ENCODE assay signal across 8 cellular contexts in the genomic region with DNA sequence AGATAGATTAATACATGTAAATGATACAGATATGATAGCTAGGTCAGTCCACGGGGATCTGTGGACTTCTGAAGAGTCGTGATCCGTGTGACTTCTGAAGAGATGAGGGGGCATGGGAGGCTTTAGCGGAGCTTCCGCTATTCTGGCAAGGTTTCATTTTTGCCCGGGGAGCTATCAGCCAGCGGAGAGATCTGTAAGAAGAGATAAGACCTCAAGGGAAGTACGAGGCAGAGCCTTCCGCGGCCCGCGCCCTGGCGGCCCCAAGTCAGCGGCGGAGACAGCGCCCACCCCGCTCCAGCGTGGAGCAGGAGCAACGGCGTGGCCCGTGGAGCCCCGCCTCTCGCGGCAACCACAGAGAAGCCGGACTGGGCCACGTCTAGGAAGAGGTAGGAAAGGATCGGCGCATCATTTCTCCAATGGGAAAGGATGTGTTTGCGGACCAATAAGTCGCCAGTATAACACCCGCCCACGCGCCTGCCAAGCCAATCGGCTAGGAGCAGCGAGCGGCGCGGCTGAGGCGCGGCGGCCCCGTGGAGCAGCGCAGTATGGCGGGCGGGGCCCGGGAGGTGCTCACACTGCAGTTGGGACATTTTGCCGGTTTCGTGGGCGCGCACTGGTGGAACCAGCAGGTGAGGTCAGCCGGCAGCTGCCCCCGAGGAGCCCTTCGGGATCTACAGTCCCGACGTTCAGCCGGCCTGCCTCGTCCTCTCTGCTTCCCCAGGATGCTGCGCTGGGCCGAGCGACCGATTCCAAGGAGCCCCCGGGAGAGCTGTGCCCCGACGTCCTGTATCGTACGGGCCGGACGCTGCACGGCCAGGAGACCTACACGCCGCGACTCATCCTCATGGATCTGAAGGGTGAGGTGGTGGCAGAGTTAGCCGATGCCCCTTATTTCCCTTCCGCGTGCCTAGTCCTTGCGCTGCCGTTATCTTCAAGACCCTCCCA. TPM values are rescaled to one million over a fixed set of nuclear protein-coding genes. Genes with fewer than 3 reads are reported as not detected.
DNase-seq lines count a peak whose midpoint lies in the region; ATAC-seq and TF ChIP-seq lines count a peak whose summit lies in the region.
"Not testable (repeated sequence)": the region's sequence is repeated elsewhere in the genome, so short reads cannot be mapped to it uniquely, and the experiment has no call there.

No MANE protein-coding gene starts in this region.

- H3K27me3 ChIP-seq in CD4-positive, alpha-beta memory T cell (ENCODE audit: insufficient read depth, low read length); lower lobe of right lung (ENCODE audit: low read depth): not testable (repeated sequence)

- peak; percentile 88 to 97 (median 89) for DNase-seq in CD4-positive, alpha-beta memory T cell
- DNase-seq in HK-2 (ENCODE audit: unreplicated experiment): peak; percentile 95
- peak; percentile 94 for DNase-seq in NCI-H82 treated with DMSO at 0.1 percent for 48 hours (lab: John Stamatoyannopoulos, UW; ENCODE audit: unreplicated experiment)
- DNase-seq in activated CD4-positive, alpha-beta memory T cell treated with anti-CD3 and anti-CD28 coated beads, Interleukin-2, amount 10 ng/mL, durations not matched to agents 7 days and 5 days: peak; percentile 93
- peak; percentile 93 for DNase-seq in ecto neural progenitor cell (ENCODE audit: low spot score)
- DNase-seq in lower lobe of right lung: peak; percentile 99
- DNase-seq in stimulated activated CD4-positive, alpha-beta T cell treated with anti-CD3 and anti-CD28 coated beads, TNF-alpha, amount 100 ng/mL, for 1 hour (ENCODE audit: low read depth in 3 of 3, low spot score in 1 of 3): peak; percentile 74 to 96 (median 74)

- ATAC-seq in GM19455 (IDR thresholded peaks at IDR 0.05; ENCODE audit: unreplicated experiment): peak; percentile 90
- ATAC-seq in lower lobe of right lung: peak; percentile 98 to 99

- POLR2A ChIA-PET in CD4-positive, alpha-beta memory T cell (lab: Charles Lee; ENCODE audit: partially characterized antibody): interaction anchor here (0.6 to 1.5 kb wide), 8 partner anchors 10 to 501 kb away, joined by 3 to 9 read pairs (median 3); a partner anchor contains a TSS
- POLR2A ChIA-PET in activated CD4-positive, alpha-beta memory T cell treated with anti-CD3 and anti-CD28 coated beads, Interleukin-2, amount 10 ng/mL, durations not matched to agents 7 days and 5 days (lab: Charles Lee): interaction anchor here (0.6 to 1.4 kb wide), 7 partner anchors 9 to 537 kb away, joined by 3 to 8 read pairs (median 3); a partner anchor contains a TSS

- intact Hi-C loops in CD4-positive, alpha-beta memory T cell (cut with micrococcal nuclease); lower lobe of right lung (cut with DNase I): not testable (repeated sequence)

- H3K9me3 Mint-ChIP-seq in CD4-positive, alpha-beta memory T cell; activated CD4-positive, alpha-beta memory T cell treated with anti-CD3 and anti-CD28 coated beads, Interleukin-2, amount 10 ng/mL, durations not matched to agents 7 days and 5 days: not testable (repeated sequence)

- CTCF ChIA-PET in CD4-positive, alpha-beta memory T cell (lab: Charles Lee; ENCODE audit: partially characterized antibody): interaction anchor here (1.0 to 1.7 kb wide), 4 partner anchors 16 to 108 kb away, joined by 3 to 4 read pairs (median 3); no protein-coding TSS in a partner anchor
- CTCF ChIA-PET in activated CD4-positive, alpha-beta memory T cell treated with anti-CD3 and anti-CD28 coated beads, Interleukin-2, amount 10 ng/mL, durations not matched to agents 7 days and 5 days (lab: Charles Lee): interaction anchor here (0.6 to 1.1 kb wide), 3 partner anchors 17 to 495 kb away, joined by 4 to 5 read pairs (median 4); no protein-coding TSS in a partner anchor

- H3K4me1 Mint-ChIP-seq in CD4-positive, alpha-beta memory T cell: peaks cover 0 to 17% (median under 1%) of the 10 kb centered on the region in 4 donors
- H3K4me1 Mint-ChIP-seq in activated CD4-positive, alpha-beta memory T cell treated with anti-CD3 and anti-CD28 coated beads, Interleukin-2, amount 10 ng/mL, durations not matched to agents 7 days and 5 days: peaks cover 13% of the 10 kb centered on the region

- peak overlapping the region; percentile 95 to 99 (median 98) for H3K4me3 Mint-ChIP-seq in CD4-positive, alpha-beta memory T cell
- H3K4me3 Mint-ChIP-seq in activated CD4-positive, alpha-beta memory T cell treated with anti-CD3 and anti-CD28 coated beads, Interleukin-2, amount 10 ng/mL, durations not matched to agents 7 days and 5 days: peak overlapping the region; percentile 85

- H3K4me3 ChIP-seq in CD4-positive, alpha-beta memory T cell (ENCODE audit: low read length in 2 of 2): peak overlapping the region; percentile 21 to 97
- peak overlapping the region; percentile 63 for H3K4me3 ChIP-seq in lower lobe of right lung

- not testable (repeated sequence) for H3K4me1 ChIP-seq in CD4-positive, alpha-beta memory T cell (ENCODE audit: insufficient read depth, low read length); lower lobe of right lung

- H3K27me3 Mint-ChIP-seq in CD4-positive, alpha-beta memory T cell; activated CD4-positive, alpha-beta memory T cell treated with anti-CD3 and anti-CD28 coated beads, Interleukin-2, amount 10 ng/mL, durations not matched to agents 7 days and 5 days: not testable (repeated sequence)

- H3K9me3 ChIP-seq in CD4-positive, alpha-beta memory T cell (ENCODE audit: control insufficient read depth in 1 of 2, low read length in 2 of 2); lower lobe of right lung: not testable (repeated sequence)

- H3K27ac Mint-ChIP-seq in CD4-positive, alpha-beta memory T cell: peak overlapping the region; percentile 86 to 99 (median 97)
- H3K27ac Mint-ChIP-seq in activated CD4-positive, alpha-beta memory T cell treated with anti-CD3 and anti-CD28 coated beads, Interleukin-2, amount 10 ng/mL, durations not matched to agents 7 days and 5 days: peak overlapping the region; percentile 84

- H3K36me3 ChIP-seq in CD4-positive, alpha-beta memory T cell (ENCODE audit: insufficient read depth, low read length): not testable (repeated sequence)
- peaks cover 17% of the 10 kb centered on the region for H3K36me3 ChIP-seq in lower lobe of right lung

- H3K36me3 Mint-ChIP-seq in CD4-positive, alpha-beta memory T cell: peaks cover 5 to 21% of the 10 kb centered on the region in 2 donors
- peaks cover 15% of the 10 kb centered on the region for H3K36me3 Mint-ChIP-seq in activated CD4-positive, alpha-beta memory T cell treated with anti-CD3 and anti-CD28 coated beads, Interleukin-2, amount 10 ng/mL, durations not matched to agents 7 days and 5 days (ENCODE audit: low read depth)

- H3K27ac ChIP-seq in CD4-positive, alpha-beta memory T cell (ENCODE audit: low read depth, low read length): peak overlapping the region; percentile 77
- H3K27ac ChIP-seq in lower lobe of right lung: peak overlapping the region; percentile 71

- not testable (repeated sequence) for TF ChIP-seq CTCF in lower lobe of right lung (IDR thresholded peaks at IDR 0.05)

RNA-seq across cellular contexts. Expression of a gene that starts 56.7 kb away (rescaled TPM):
- 100 to 1,000 TPM; 126 to 136 TPM for total RNA-seq in CD4-positive, alpha-beta memory T cell
- 100 to 1,000 TPM; 102 to 177 TPM for polyA plus RNA-seq in CD4-positive, alpha-beta memory T cell
- 100 to 1,000 TPM; 119 to 123 TPM for total RNA-seq in activated CD4-positive, alpha-beta memory T cell treated with anti-CD3 and anti-CD28 coated beads, Interleukin-2, amount 10 ng/mL, durations not matched to agents 7 days and 5 days
- 77.7 TPM for total RNA-seq in lower lobe of right lung

RNA-seq across cellular contexts. Expression of a gene that starts 57.0 kb away (rescaled TPM):
- 100 to 1,000 TPM in 1 of 2 experiments, 10 to 100 TPM in 1; 97.0 to 102 TPM for total RNA-seq in CD4-positive, alpha-beta memory T cell
- 10 to 100 TPM; 20.6 to 51.7 TPM for polyA plus RNA-seq in CD4-positive, alpha-beta memory T cell
- 10 to 100 TPM; 75.2 to 80.2 TPM for total RNA-seq in activated CD4-positive, alpha-beta memory T cell treated with anti-CD3 and anti-CD28 coated beads, Interleukin-2, amount 10 ng/mL, durations not matched to agents 7 days and 5 days
- total RNA-seq in lower lobe of right lung: 55.3 TPM

Comparison
In these comparisons a context has a peak if more than half of its experiments do, and no peak if none do; other contexts are left out.
1. Peak in every context shown above with its lines: DNase-seq, ATAC-seq, H3K4me3 ChIP-seq and H3K27ac ChIP-seq.